In genomic region chr6:119129148-119129967, GRCh38 we compare ENCODE assay signal across 8 cellular contexts. TPM values are rescaled to one million over a fixed set of nuclear protein-coding genes. Genes with fewer than 3 reads are reported as not detected.
A peak's percentile ranks its signal among the peaks of the same experiment; 100 is the strongest.
DNase-seq lines count a peak whose midpoint lies in the region; ATAC-seq and TF ChIP-seq lines count a peak whose summit lies in the region.

No MANE protein-coding gene starts in this region.

- H3K27me3 ChIP-seq in esophagus muscularis mucosa: no peaks in the 10 kb centered on the region

- no peak for TF ChIP-seq EP300 in esophagus muscularis mucosa (IDR thresholded peaks at IDR 0.05)

- WGBS in esophagus muscularis mucosa: 23% methylated on average over 4 of the region's 4 CpGs

- no peak overlapping the region for H3K4me3 Mint-ChIP-seq in natural killer cell

- no peak overlapping the region for H3K4me3 ChIP-seq in GM12875 (ENCODE audit: low read depth, low read length)
- no peak overlapping the region for H3K4me3 ChIP-seq in NB4 (ENCODE audit: low read depth, low read length)
- no peak overlapping the region for H3K4me3 ChIP-seq in esophagus muscularis mucosa

- no peak overlapping the region for H3K27ac Mint-ChIP-seq in natural killer cell

- H3K9me3 ChIP-seq in esophagus muscularis mucosa: no peaks in the 10 kb centered on the region

- peak; percentile 54 for DNase-seq in AG08395 (ENCODE audit: low spot score)
- peak; percentile 75 for DNase-seq in NB4 (ENCODE audit: low read depth)
- peak; percentile 5 for DNase-seq in esophagus muscularis mucosa (ENCODE audit: extremely low spot score)
- DNase-seq in natural killer cell: no peak
- no peak for DNase-seq in stimulated activated CD4-positive, alpha-beta T cell treated with anti-CD3 and anti-CD28 coated beads, Interleukin-2, amount 100 ng/mL, for 48 hours

- TF ChIP-seq POLR2A in NB4 (IDR thresholded peaks at IDR 0.05; ENCODE audit: extremely low read depth, insufficient read length) (no peak), esophagus muscularis mucosa (IDR thresholded peaks at IDR 0.05; ENCODE audit: low read depth) (no peak)

- H3K9me3 Mint-ChIP-seq in natural killer cell: no peaks in the 10 kb centered on the region

- no peaks in the 10 kb centered on the region for H3K36me3 Mint-ChIP-seq in natural killer cell

- peaks cover 12 to 16% (median 14%) of the 10 kb centered on the region in 4 donors for H3K4me1 ChIP-seq in esophagus muscularis mucosa

- intact Hi-C loops in esophagus muscularis mucosa (cut with DNase I) (no loop called here), natural killer cell (cut with micrococcal nuclease) (no loop called here)

- peaks cover 5 to 8% of the 10 kb centered on the region in 2 donors for H3K4me1 Mint-ChIP-seq in natural killer cell

- no peaks in the 10 kb centered on the region for H3K27me3 Mint-ChIP-seq in natural killer cell (ENCODE audit: low read depth in 2 of 2)

- no peak overlapping the region for H3K27ac ChIP-seq in esophagus muscularis mucosa (replicated peaks in 1 of 4)

- TF ChIP-seq CTCF in GM12875 (IDR thresholded peaks at IDR 0.05; ENCODE audit: borderline replicate concordance, insufficient read depth, low read depth, low read length): peak; percentile 57; the same call in 1 of the 2 replicates
- TF ChIP-seq CTCF in NB4 (IDR thresholded peaks at IDR 0.05; ENCODE audit: low read depth, low read length): peak; percentile 81
- peak; percentile 68 to 91 (median 82) for TF ChIP-seq CTCF in esophagus muscularis mucosa (IDR thresholded peaks at IDR 0.05)
- peak; percentile 83 for TF ChIP-seq CTCF in natural killer cell (IDR thresholded peaks at IDR 0.05)

- no peaks in the 10 kb centered on the region for H3K36me3 ChIP-seq in esophagus muscularis mucosa

- peak; percentile 88 for ATAC-seq in HG02642 (IDR thresholded peaks at IDR 0.05; ENCODE audit: poor library complexity, unreplicated experiment)
- peak; percentile 67 for ATAC-seq in SK-N-SH treated with all-trans-retinoic acid at 6 μM for 48 hours
- peak; percentile 77 to 88 (median 85) for ATAC-seq in natural killer cell

TF ChIP-seq in SK-N-SH treated with all-trans-retinoic acid at 6 μM for 48 hours, 23 proteins besides CTCF, POLR2A, EP300 and RAD21:
- TF ChIP-seq SNAI2 (CRISPR knock-in tag; IDR thresholded peaks at IDR 0.05) (no peak), ESRRG (CRISPR knock-in tag; IDR thresholded peaks at IDR 0.05) (no peak), TOX (CRISPR knock-in tag; IDR thresholded peaks at IDR 0.05; ENCODE audit: borderline replicate concordance) (no peak), ZNF565 (CRISPR knock-in tag; conservative IDR thresholded peaks at IDR 0.05; ENCODE audit: low read depth) (no peak), ZC3H10 (CRISPR knock-in tag; IDR thresholded peaks at IDR 0.05) (no peak), ZNF70 (CRISPR knock-in tag; IDR thresholded peaks at IDR 0.05) (no peak), CSRNP3 (CRISPR knock-in tag; IDR thresholded peaks at IDR 0.05) (no peak), ZNF8 (CRISPR knock-in tag; IDR thresholded peaks at IDR 0.05) (no peak), TCF4 (CRISPR knock-in tag; IDR thresholded peaks at IDR 0.05; ENCODE audit: borderline replicate concordance) (no peak), GLIS3 (CRISPR knock-in tag; IDR thresholded peaks at IDR 0.05) (no peak), ZFP3 (CRISPR knock-in tag; IDR thresholded peaks at IDR 0.05) (no peak), PATZ1 (CRISPR knock-in tag; IDR thresholded peaks at IDR 0.05; ENCODE audit: borderline replicate concordance) (no peak), BACH2 (CRISPR knock-in tag; IDR thresholded peaks at IDR 0.05; ENCODE audit: borderline replicate concordance) (no peak), ARNTL (CRISPR knock-in tag; IDR thresholded peaks at IDR 0.05; ENCODE audit: borderline replicate concordance, low read depth) (no peak)

RNA-seq across cellular contexts. Expression of gene FAM184A, which starts 50.9 kb away (rescaled TPM):
- 10 to 100 TPM in 1 of 4 donors, 1 to 10 TPM in 3; 7.6 to 11.2 (median 9.0) TPM for total RNA-seq in esophagus muscularis mucosa
- total RNA-seq in natural killer cell: under 1 TPM; 0.09 to 0.40 (median 0.20) TPM

Comparison
In these comparisons a context has a peak if more than half of its experiments do, and no peak if none do; other contexts are left out.
1. DNase-seq: peak in AG08395 (single experiment), NB4 (single experiment) and esophagus muscularis mucosa (single experiment); none in natural killer cell (single experiment) and stimulated activated CD4-positive, alpha-beta T cell treated with anti-CD3 and anti-CD28 coated beads, Interleukin-2, amount 100 ng/mL, for 48 hours (0 of 2).
2. RNA of gene FAM184A, which starts 50.9 kb away (total RNA-seq): 7.6 to 11.2 TPM in esophagus muscularis mucosa; 0.09 to 0.40 TPM in natural killer cell; every median in the first group is over 4 times any median in the second.
3. Peak in every context shown above with its lines, with median percentiles within 50 percentile points of each other: CTCF ChIP-seq and ATAC-seq.